8 cellular contexts compared by ENCODE assay signal in genomic region chr7:63900394-63901203, GRCh38.
A peak's percentile ranks its signal among the peaks of the same experiment; 100 is the strongest.
DNase-seq lines count a peak whose midpoint lies in the region; ATAC-seq, FAIRE-seq and TF ChIP-seq lines count a peak whose summit lies in the region.

No MANE protein-coding gene starts in this region.

- TF ChIP-seq CTCF in KMS-11 (conservative IDR thresholded peaks at IDR 0.05; ENCODE audit: low read depth, low read length): no peak
- TF ChIP-seq CTCF in WI38 (IDR thresholded peaks at IDR 0.05; ENCODE audit: low read depth, low read length): no peak
- no peak for TF ChIP-seq CTCF in bronchial epithelial cell (IDR thresholded peaks at IDR 0.05; ENCODE audit: insufficient read depth, low read length, severe bottlenecking)
- no peak for TF ChIP-seq CTCF in endodermal cell (conservative IDR thresholded peaks at IDR 0.05)

- H3K4me3 Mint-ChIP-seq in endodermal cell: no peak overlapping the region

- H3K4me3 ChIP-seq in KMS-11 (IDR thresholded peaks at IDR 0.05; ENCODE audit: insufficient read depth, low read depth, low read length) (no peak overlapping the region), WI38 (ENCODE audit: low read depth, low read length) (peak overlapping the region; percentile 21; the same call in 1 of the 2 replicates), bronchial epithelial cell (ENCODE audit: low read depth, low read length) (peak overlapping the region; percentile 8), mononuclear cell (ENCODE audit: low read length) (peak overlapping the region; percentile 55), endodermal cell (ENCODE audit: low read length) (no peak overlapping the region)

- no peaks in the 10 kb centered on the region for H3K27me3 Mint-ChIP-seq in endodermal cell (ENCODE audit: insufficient read depth)

- H3K79me2 ChIP-seq in KMS-11 (ENCODE audit: insufficient read depth, low read depth): no peaks in the 10 kb centered on the region

- H3K36me3 ChIP-seq in KMS-11 (ENCODE audit: insufficient read depth) (no peaks in the 10 kb centered on the region), bronchial epithelial cell (ENCODE audit: control insufficient read depth, insufficient read depth, low read length) (no peaks in the 10 kb centered on the region), endodermal cell (ENCODE audit: control insufficient read depth, insufficient read depth, low read length) (no peaks in the 10 kb centered on the region)

- H3K9me3 ChIP-seq in mononuclear cell (ENCODE audit: low read depth, low read length) (no peaks in the 10 kb centered on the region), endodermal cell (ENCODE audit: control insufficient read depth, low read length) (peaks cover 54% of the 10 kb centered on the region)

- H3K4me1 ChIP-seq in KMS-11 (ENCODE audit: low read depth, poor library complexity, severe bottlenecking): no peaks in the 10 kb centered on the region
- peaks cover 7% of the 10 kb centered on the region for H3K4me1 ChIP-seq in mononuclear cell (ENCODE audit: insufficient read depth, low read length)
- H3K4me1 ChIP-seq in endodermal cell (ENCODE audit: control insufficient read depth, insufficient read depth, low read length): no peaks in the 10 kb centered on the region

- peak overlapping the region; percentile 100 for H2AFZ ChIP-seq in KMS-11 (ENCODE audit: low read depth)

- H3K9ac ChIP-seq in KMS-11: peak overlapping the region; percentile 35; the same call in 1 of the 2 replicates
- no peak overlapping the region for H3K9ac ChIP-seq in endodermal cell (ENCODE audit: extremely low read depth, low read length, poor library complexity, severe bottlenecking)

- H3K27me3 ChIP-seq in KMS-11 (ENCODE audit: insufficient read depth, low read depth) (no peaks in the 10 kb centered on the region), bronchial epithelial cell (ENCODE audit: control insufficient read depth, insufficient read depth, low read length) (no peaks in the 10 kb centered on the region), mononuclear cell (ENCODE audit: insufficient read depth, low read length) (no peaks in the 10 kb centered on the region), endodermal cell (ENCODE audit: control insufficient read depth, insufficient read depth, low read length, poor library complexity, severe bottlenecking) (no peaks in the 10 kb centered on the region)

- peak; percentile 19 for DNase-seq in bronchial epithelial cell (ENCODE audit: low read depth)
- peak; percentile 74 to 75 for DNase-seq in stimulated activated CD8-positive, alpha-beta memory T cell treated with anti-CD3 and anti-CD28 coated beads, Interleukin-7, amount 100 ng/mL, for 1 hour (ENCODE audit: low read depth in 2 of 2)
- no peak for DNase-seq in endodermal cell
- no peak for DNase-seq in GM19240 (ENCODE audit: insufficient read length, low spot score)

- FAIRE-seq in bronchial epithelial cell (lab: Jason Lieb, UNC): no peak

- 89 to 93% methylated on average over 34 to 44 of the region's 44 CpGs for WGBS in endodermal cell (ENCODE audit: insufficient coverage in 1 of 2, insufficient read length in 1 of 2), 2 experiments

- peaks cover 2% of the 10 kb centered on the region for H3K36me3 Mint-ChIP-seq in endodermal cell (ENCODE audit: low read depth)

- ATAC-seq in HG03565 (IDR thresholded peaks at IDR 0.05; ENCODE audit: unreplicated experiment): no peak

- H4K20me1 ChIP-seq in KMS-11 (ENCODE audit: insufficient read depth): no peaks in the 10 kb centered on the region

- H3K4me2 ChIP-seq in KMS-11: peak overlapping the region; percentile 72; the same call in 1 of the 2 replicates

- no peaks in the 10 kb centered on the region for H3K4me1 Mint-ChIP-seq in endodermal cell

- peak overlapping the region; percentile 50 for H3K27ac ChIP-seq in KMS-11
- H3K27ac ChIP-seq in endodermal cell (ENCODE audit: low read depth, low read length): no peak overlapping the region

- H3K27ac Mint-ChIP-seq in endodermal cell: no peak overlapping the region

- H3K9me3 Mint-ChIP-seq in endodermal cell: peaks cover 92% of the 10 kb centered on the region

Comparison
In these comparisons a context has a peak if more than half of its experiments do, and no peak if none do; other contexts are left out.
1. H3K4me3 ChIP-seq: peak in WI38 (single experiment), bronchial epithelial cell (single experiment) and mononuclear cell (single experiment); none in KMS-11 (single experiment) and endodermal cell (single experiment).
2. DNase-seq: peak in bronchial epithelial cell (single experiment) and stimulated activated CD8-positive, alpha-beta memory T cell treated with anti-CD3 and anti-CD28 coated beads, Interleukin-7, amount 100 ng/mL, for 1 hour (2 of 2); none in endodermal cell (single experiment) and GM19240 (single experiment).